ENCODE assay signal across 12 cellular contexts in genomic region chr15:65067334-65067644, GRCh38. TPM values are rescaled to one million over a fixed set of nuclear protein-coding genes. Genes with fewer than 3 reads are reported as not detected.
DNase-seq lines count a peak whose midpoint lies in the region; ATAC-seq and TF ChIP-seq lines count a peak whose summit lies in the region.
"Had no signal": no experiment of that assay in that cellular context is flagged by ENCODE, and none has a peak within 500 bp of the region (broad histone marks: within the 10 kb centered on the region; RNA-seq: fewer than 3 reads in every experiment).

No MANE protein-coding gene starts in this region.

- no peak for ATAC-seq in left lung
- no peak for ATAC-seq in stimulated activated effector memory CD8-positive, alpha-beta T cell treated with anti-CD3 and anti-CD28 coated beads, Interleukin-12 subunit alpha, Interleukin-12 subunit beta, amount 100 ng/mL, for 72 hours
- ATAC-seq in HG03342 (IDR thresholded peaks at IDR 0.05; ENCODE audit: unreplicated experiment) = no peak
- ATAC-seq in right lobe of liver = no peak

- intact Hi-C loops in left lung (cut with DNase I) = no loop called here
- intact Hi-C loops in right lobe of liver (cut with DNase I) = no loop called here

- H3K36me3 ChIP-seq in H7 (replicated peaks; ENCODE audit: control insufficient read depth, insufficient read depth, low read length) = no peaks in the 10 kb centered on the region; the same call in 1 of the 2 replicates
- H3K36me3 ChIP-seq in left lung = no peaks in the 10 kb centered on the region
- no peaks in the 10 kb centered on the region for H3K36me3 ChIP-seq in right lobe of liver

- DNase-seq in H7 (no peak), caudate nucleus (lab: John Stamatoyannopoulos, UW) (no peak), left lung (no peak), germinal center (ENCODE audit: low spot score) (no peak), right lobe of liver (no peak), HuH-7.5 (ENCODE audit: low spot score) (no peak)
- no peak for DNase-seq in stimulated activated effector memory CD8-positive, alpha-beta T cell treated with anti-CD3 and anti-CD28 coated beads, Interleukin-12 subunit alpha, Interleukin-12 subunit beta, amount 100 ng/mL, for 72 hours (ENCODE audit: low spot score in 2 of 2)
- DNase-seq: DMS79; effector CD8-positive, alpha-beta T cell; HCEC 1CT; stimulated activated CD4-positive, alpha-beta T cell treated with anti-CD3 and anti-CD28 coated beads, Interleukin-2, amount 100 ng/mL, for 24 hours had no signal

- H3K27ac ChIP-seq in caudate nucleus (ENCODE audit: low read depth, low read length) (peak overlapping the region; percentile 58), left lung (peak overlapping the region; percentile 68 to 89), right lobe of liver (no peak overlapping the region)

- H3K9me3 Mint-ChIP-seq in stimulated activated effector memory CD8-positive, alpha-beta T cell treated with anti-CD3 and anti-CD28 coated beads, Interleukin-12 subunit alpha, Interleukin-12 subunit beta, amount 100 ng/mL, for 72 hours = no peaks in the 10 kb centered on the region

- H3K27me3 ChIP-seq in H7 (ENCODE audit: control insufficient read depth, insufficient read depth, low read length) (peaks cover 5% of the 10 kb centered on the region), left lung (peaks cover 6 to 44% of the 10 kb centered on the region in 2 donors), right lobe of liver (peaks cover 0 to 4% of the 10 kb centered on the region in 2 donors)

- TF ChIP-seq POLR2A in right lobe of liver (IDR thresholded peaks at IDR 0.05) = no peak

- peaks cover 12% of the 10 kb centered on the region for H3K4me1 Mint-ChIP-seq in stimulated activated effector memory CD8-positive, alpha-beta T cell treated with anti-CD3 and anti-CD28 coated beads, Interleukin-12 subunit alpha, Interleukin-12 subunit beta, amount 100 ng/mL, for 72 hours

- H3K27ac Mint-ChIP-seq in stimulated activated effector memory CD8-positive, alpha-beta T cell treated with anti-CD3 and anti-CD28 coated beads, Interleukin-12 subunit alpha, Interleukin-12 subunit beta, amount 100 ng/mL, for 72 hours = no peak overlapping the region

- H3K9me3 ChIP-seq in left lung = no peaks in the 10 kb centered on the region
- H3K9me3 ChIP-seq in right lobe of liver = no peaks in the 10 kb centered on the region

- 46% methylated on average over 3 of the region's 7 CpGs for WGBS in right lobe of liver (ENCODE audit: insufficient coverage, low coverage, low lambda C conversion rate, missing lambda C conversion rate)

- no peaks in the 10 kb centered on the region for H3K36me3 Mint-ChIP-seq in stimulated activated effector memory CD8-positive, alpha-beta T cell treated with anti-CD3 and anti-CD28 coated beads, Interleukin-12 subunit alpha, Interleukin-12 subunit beta, amount 100 ng/mL, for 72 hours

- H3K4me3 Mint-ChIP-seq in stimulated activated effector memory CD8-positive, alpha-beta T cell treated with anti-CD3 and anti-CD28 coated beads, Interleukin-12 subunit alpha, Interleukin-12 subunit beta, amount 100 ng/mL, for 72 hours = peak overlapping the region; percentile 42

- TF ChIP-seq CTCF in left lung (IDR thresholded peaks at IDR 0.05) = no peak
- no peak for TF ChIP-seq CTCF in right lobe of liver (IDR thresholded peaks at IDR 0.05)

- peaks cover 11 to 23% of the 10 kb centered on the region in 2 donors for H3K4me1 ChIP-seq in left lung
- peaks cover 0 to 6% (median 0%) of the 10 kb centered on the region in 4 donors for H3K4me1 ChIP-seq in right lobe of liver

- H3K4me3 ChIP-seq in H7 (ENCODE audit: insufficient read depth, low read depth, low read length) (peak overlapping the region; percentile 73), left lung (peak overlapping the region; percentile 28 to 37), right lobe of liver (peak overlapping the region in 1 of 3 donors; percentile 19)

RNA-seq across cellular contexts. Expression of gene RASL12, which starts 0.5 kb away (rescaled TPM):
- 20.9 and 22.1 TPM in 2 replicates for total RNA-seq in H7 (2014; rRNA removed; shearing (Covaris generic))
- 10 to 100 TPM; 23.8 to 24.3 TPM for total RNA-seq in left lung
- 1 to 10 TPM in 1 of 6 experiments, under 1 TPM in 5; 0.07 to 1.5 (median 0.24) TPM for total RNA-seq in right lobe of liver

RNA-seq across cellular contexts. Expression of gene KBTBD13, which starts 9.3 kb away (rescaled TPM):
- 0.17 TPM in 1 of 2 replicates, not detected in the other for total RNA-seq in H7 (2014; rRNA removed; shearing (Covaris generic))
- total RNA-seq in left lung (under 1 TPM in 1 of 2 donors, not detected in 1; 0.18 TPM), right lobe of liver (not detected)

RNA-seq across cellular contexts. Expression of gene SLC51B, which starts 22.1 kb away (rescaled TPM):
- not detected in 2 replicates for total RNA-seq in H7 (2014; rRNA removed; shearing (Covaris generic))
- total RNA-seq in left lung (1 to 10 TPM in 1 of 2 donors, under 1 TPM in 1; 0.39 to 2.7 TPM), right lobe of liver (10 to 100 TPM in 1 of 6 experiments, 1 to 10 TPM in 4, under 1 TPM in 1; 0.32 to 10.1 (median 2.7) TPM)

RNA-seq across cellular contexts. Expression of gene MTFMT, which starts 37.9 kb away (rescaled TPM):
- total RNA-seq in H7 (2014; rRNA removed; shearing (Covaris generic)) = 28.2 and 32.3 TPM in 2 replicates
- total RNA-seq in left lung (10 to 100 TPM; 12.7 to 14.5 TPM), right lobe of liver (10 to 100 TPM in 5 of 6 experiments, 1 to 10 TPM in 1; 9.2 to 24.3 (median 13.0) TPM)

RNA-seq across cellular contexts. Expression of gene UBAP1L, which starts 47.7 kb away (rescaled TPM):
- total RNA-seq in H7 (2014; rRNA removed; shearing (Covaris generic)) = 0.14 and 1.6 TPM in 2 replicates
- total RNA-seq in left lung (1 to 10 TPM; 2.7 to 3.8 TPM), right lobe of liver (1 to 10 TPM; 1.6 to 5.9 (median 3.0) TPM)

Comparison
In these comparisons a context has a peak if more than half of its experiments do, and no peak if none do; other contexts are left out.
1. H3K27ac ChIP-seq: peak in caudate nucleus (single experiment) and left lung (2 of 2); none in right lobe of liver (0 of 3).